In the genomic region with DNA sequence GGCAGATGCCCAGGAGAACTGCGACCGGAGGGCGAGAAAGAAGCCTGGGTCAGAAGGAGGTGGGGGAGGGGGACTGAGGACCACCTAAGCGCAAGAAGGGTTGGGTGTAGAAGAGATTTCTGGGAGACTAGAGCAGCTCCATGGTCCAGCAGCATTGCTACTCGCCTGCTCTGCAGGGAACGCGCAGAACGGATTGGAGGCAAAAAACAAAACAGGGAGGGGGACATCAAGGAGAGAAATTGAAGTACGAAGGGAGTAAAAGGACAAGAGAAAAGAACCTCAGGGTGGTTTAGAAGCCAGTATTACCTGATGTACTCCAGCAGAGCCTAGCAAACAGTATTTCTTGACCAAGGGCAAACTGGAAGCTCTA, we compare ENCODE assay signal across 8 cellular contexts. TPM values are rescaled to one million over a fixed set of nuclear protein-coding genes. Genes with fewer than 3 reads are reported as not detected.
DNase-seq lines count a peak whose midpoint lies in the region; ATAC-seq lines count a peak whose summit lies in the region.

No MANE protein-coding gene starts in this region.

- no peak for DNase-seq in NT2/D1 (ENCODE audit: low read depth, low spot score)
- DNase-seq in naive B cell: no peak
- DNase-seq in NCI-H2107 (lab: John Stamatoyannopoulos, UW): no peak
- no peak for DNase-seq in 8988T

- no peaks in the 10 kb centered on the region for H3K27me3 ChIP-seq in NT2/D1 (ENCODE audit: insufficient read depth, insufficient read length)
- H3K27me3 ChIP-seq in endocrine pancreas (ENCODE audit: control insufficient read depth, insufficient read depth, low read length): no peaks in the 10 kb centered on the region

- H3K4me3 Mint-ChIP-seq in naive B cell: peak overlapping the region; percentile 88 to 100 (median 98)

- H3K9me3 Mint-ChIP-seq in naive B cell: no peaks in the 10 kb centered on the region

- H3K27ac Mint-ChIP-seq in naive B cell: peak overlapping the region; percentile 47 to 99 (median 95)

- peaks cover 59 to 72% (median 66%) of the 10 kb centered on the region in 3 donors for H3K4me1 Mint-ChIP-seq in naive B cell

- H3K4me3 ChIP-seq in NT2/D1 (ENCODE audit: insufficient read length, low read depth) (peak overlapping the region; percentile 50), endocrine pancreas (ENCODE audit: control insufficient read depth, insufficient read depth, low read length) (peak overlapping the region; percentile 75)

- ATAC-seq in GM18907 (IDR thresholded peaks at IDR 0.05; ENCODE audit: unreplicated experiment) (peak; percentile 8), naive B cell (ENCODE audit: low read depth in 2 of 2) (no peak), HG02970 (IDR thresholded peaks at IDR 0.05; ENCODE audit: low FRiP score, unreplicated experiment) (no peak), GM18519 (IDR thresholded peaks at IDR 0.05; ENCODE audit: low FRiP score, unreplicated experiment) (no peak)

- H3K4me1 ChIP-seq in NT2/D1 (ENCODE audit: insufficient read depth, insufficient read length): peaks cover 3% of the 10 kb centered on the region
- no peaks in the 10 kb centered on the region for H3K4me1 ChIP-seq in endocrine pancreas (ENCODE audit: control insufficient read depth, insufficient read depth, low read length)

- H3K9me3 ChIP-seq in NT2/D1 (ENCODE audit: insufficient read depth, low read length) (no peaks in the 10 kb centered on the region), endocrine pancreas (ENCODE audit: control insufficient read depth, low read length) (no peaks in the 10 kb centered on the region)

- peak overlapping the region; percentile 92 for H3K9ac ChIP-seq in NT2/D1 (ENCODE audit: insufficient read length, low read depth)
- peak overlapping the region; percentile 73 for H3K9ac ChIP-seq in endocrine pancreas (ENCODE audit: control insufficient read depth, insufficient read depth, low read length)

- peaks cover 6% of the 10 kb centered on the region for H3K36me3 ChIP-seq in NT2/D1 (ENCODE audit: insufficient read depth, insufficient read length, low read length)
- no peaks in the 10 kb centered on the region for H3K36me3 ChIP-seq in endocrine pancreas (ENCODE audit: control insufficient read depth, insufficient read depth, low read length)

- H3K27me3 Mint-ChIP-seq in naive B cell: no peaks in the 10 kb centered on the region

- peaks cover 0 to 4% of the 10 kb centered on the region in 2 donors for H3K36me3 Mint-ChIP-seq in naive B cell

RNA-seq across cellular contexts. Expression of gene GABBR1, which starts 0.5 kb away (rescaled TPM):
- 10 to 100 TPM in 1 of 6 donors, 1 to 10 TPM in 4, not detected in 1; 4.1 to 11.3 (median 4.6) TPM for polyA plus RNA-seq in naive B cell (ENCODE audit: low read depth in 6 of 6)

RNA-seq across cellular contexts. Expression of gene MOG, which starts 23.4 kb away (rescaled TPM):
- polyA plus RNA-seq in naive B cell (ENCODE audit: low read depth in 6 of 6): not detected

RNA-seq across cellular contexts. Expression of gene ZFP57, which starts 47.4 kb away (rescaled TPM):
- polyA plus RNA-seq in naive B cell (ENCODE audit: low read depth in 6 of 6): 1 to 10 TPM in 3 of 6 donors, not detected in 3; 1.8 to 3.1 (median 2.5) TPM

RNA-seq across cellular contexts. Expression of gene OR2H2, which starts 48.6 kb away (rescaled TPM):
- under 1 TPM in 2 of 6 donors, not detected in 4; 0.15 to 0.17 TPM for polyA plus RNA-seq in naive B cell (ENCODE audit: low read depth in 6 of 6)
